ENCODE assay signal across 8 cellular contexts in genomic region chr22:28442264-28442950, GRCh38.
A peak's percentile ranks its signal among the peaks of the same experiment; 100 is the strongest.
DNase-seq lines count a peak whose midpoint lies in the region; ATAC-seq, FAIRE-seq and TF ChIP-seq lines count a peak whose summit lies in the region.

No MANE protein-coding gene starts in this region.

- no peaks in the 10 kb centered on the region for H3K9me3 Mint-ChIP-seq in natural killer cell

- H3K36me3 Mint-ChIP-seq in natural killer cell = no peaks in the 10 kb centered on the region

- peak overlapping the region; percentile 93 for H3K4me3 Mint-ChIP-seq in natural killer cell

- H3K4me1 Mint-ChIP-seq in natural killer cell = peaks cover 10 to 14% of the 10 kb centered on the region in 2 donors

- intact Hi-C loops in natural killer cell (cut with micrococcal nuclease) = loop anchor here (5.0 to 10.0 kb wide), 2 partner anchors 420 to 558 kb away; no protein-coding TSS in a partner anchor

- peak; percentile 82 to 94 (median 89) for ATAC-seq in natural killer cell
- no peak for ATAC-seq in HG03460 (IDR thresholded peaks at IDR 0.05; ENCODE audit: unreplicated experiment)

- FAIRE-seq in RCC 7860 (lab: Jason Lieb, UNC) = no peak

- peak; percentile 33 for DNase-seq in NK-92 treated with Interleukin-12 subunit alpha and Interleukin-12 subunit beta, amount 100 ng/mL, for 24 hours (lab: John Stamatoyannopoulos, UW)
- DNase-seq in NK-92 (lab: John Stamatoyannopoulos, UW; ENCODE audit: unreplicated experiment) (no peak), RCC 7860 (ENCODE audit: low spot score) (peak; percentile 23), activated gamma-delta T cell treated with Interleukin-2 at 50 U/mL for 16 hours (peak; percentile 59), fibroblast of villous mesenchyme (ENCODE audit: low read depth) (peak; percentile 72), natural killer cell (peak; percentile 47)
- DNase-seq in stimulated activated naive CD4-positive, alpha-beta T cell (lab: John Stamatoyannopoulos, UW) = peak; percentile 57 to 75 (median 70)

- peak overlapping the region; percentile 64 for H3K4me3 ChIP-seq in fibroblast of villous mesenchyme (ENCODE audit: low read depth, low read length)

- H3K27me3 Mint-ChIP-seq in natural killer cell (ENCODE audit: low read depth in 2 of 2) = peaks cover 7% of the 10 kb centered on the region in 2 donors

- TF ChIP-seq CTCF in fibroblast of villous mesenchyme (IDR thresholded peaks at IDR 0.05; ENCODE audit: insufficient read depth, low read depth, low read length) (peak; percentile 83), natural killer cell (IDR thresholded peaks at IDR 0.05) (peak; percentile 36)

- H3K27ac Mint-ChIP-seq in natural killer cell = peak overlapping the region in 1 of 2 donors; percentile 40
